In genomic region chr1:10928654-10929053, GRCh38 we compare ENCODE assay signal across 26 cellular contexts.
DNase-seq lines count a peak whose midpoint lies in the region; ATAC-seq, FAIRE-seq and TF ChIP-seq lines count a peak whose summit lies in the region.
"Had no signal": no experiment of that assay in that cellular context is flagged by ENCODE, and none has a peak within 500 bp of the region (broad histone marks: within the 10 kb centered on the region; RNA-seq: fewer than 3 reads in every experiment).

No MANE protein-coding gene starts in this region.

- H3K79me2 ChIP-seq in K562 (ENCODE audit: control insufficient read depth, insufficient read depth, low read length): no peaks in the 10 kb centered on the region

- H3K36me3 Mint-ChIP-seq in activated naive CD4-positive, alpha-beta T cell treated with anti-CD3 and anti-CD28 coated beads, Interleukin-2, amount 10 ng/mL, durations not matched to agents 7 days and 5 days: no peaks in the 10 kb centered on the region
- H3K36me3 Mint-ChIP-seq: CD14-positive monocyte; CD8-positive, alpha-beta memory T cell had no signal

- no peak overlapping the region for H3K4me3 ChIP-seq in K562
- H3K4me3 ChIP-seq: A549; BLaER1 treated with 17β-estradiol and CSF1 and Interleukin-3, amounts not matched to agents 10 nM and 100 nM; HAP-1 had no signal

- H3K27ac ChIP-seq in K562 (ENCODE audit: extremely low read depth, low read depth, low read length): no peak overlapping the region
- H3K27ac ChIP-seq: A549; BLaER1 treated with 17β-estradiol and CSF1 and Interleukin-3, amounts not matched to agents 10 nM and 100 nM had no signal

- intact Hi-C loops in K562 (cut with micrococcal nuclease): no loop called here
- intact Hi-C loops in Right ventricle myocardium inferior (cut with DNase I): no loop called here

- peaks cover 63% of the 10 kb centered on the region for H3K27me3 Mint-ChIP-seq in activated naive CD4-positive, alpha-beta T cell treated with anti-CD3 and anti-CD28 coated beads, Interleukin-2, amount 10 ng/mL, durations not matched to agents 7 days and 5 days
- H3K27me3 Mint-ChIP-seq: CD4-positive, alpha-beta T cell had no signal

- in situ Hi-C loops in K562 (cut with MboI): no loop called here

- peaks cover 7% of the 10 kb centered on the region for H3K9me3 ChIP-seq in K562 (replicated peaks; ENCODE audit: control insufficient read depth, insufficient read depth, low read depth, low read length)
- H3K9me3 ChIP-seq: BE2C had no signal

- FAIRE-seq in K562 (lab: Jason Lieb, UNC): no peak
- FAIRE-seq: A549, D721Med, GM12891, GM18507, H54 had no signal

- H3K4me2 ChIP-seq in K562 (ENCODE audit: insufficient read depth, low read length): no peak overlapping the region
- H3K4me2 ChIP-seq: A549; BLaER1 treated with 17β-estradiol and CSF1 and Interleukin-3, amounts not matched to agents 10 nM and 100 nM had no signal

- H3K4me3 Mint-ChIP-seq in activated naive CD4-positive, alpha-beta T cell treated with anti-CD3 and anti-CD28 coated beads, Interleukin-2, amount 10 ng/mL, durations not matched to agents 7 days and 5 days: no peak overlapping the region
- H3K4me3 Mint-ChIP-seq: CD14-positive monocyte; CD4-positive, alpha-beta T cell; CD8-positive, alpha-beta memory T cell had no signal

- no peaks in the 10 kb centered on the region for H3K4me1 ChIP-seq in K562 (replicated peaks in 1 of 2; ENCODE audit: control insufficient read depth in 2 of 2, insufficient read depth in 2 of 2, low read length in 2 of 2)
- H3K4me1 ChIP-seq: A549, BE2C, HAP-1 had no signal

- no TSS peak for BruUV-seq in K562 (replicated peaks; lab: Mats Ljungman, UMichigan)

- no peak for TF ChIP-seq POLR2A in K562 (conservative IDR thresholded peaks at IDR 0.05)

- no peaks in the 10 kb centered on the region for H3K9me1 ChIP-seq in K562 (ENCODE audit: control insufficient read depth, insufficient read depth, low read length)

- H3K27me3 ChIP-seq in K562 (ENCODE audit: control insufficient read depth in 2 of 2, insufficient read depth in 2 of 2, low read length in 2 of 2): peaks cover 18 to 44% of the 10 kb centered on the region in 2 experiments; a peak in 4 of 5 replicates
- H3K27me3 ChIP-seq: BE2C; BLaER1 treated with 17β-estradiol and CSF1 and Interleukin-3, amounts not matched to agents 10 nM and 100 nM had no signal

- H3K36me3 ChIP-seq in K562 (ENCODE audit: control insufficient read depth, insufficient read depth, low read length): no peaks in the 10 kb centered on the region
- H3K36me3 ChIP-seq: BE2C; BLaER1 treated with 17β-estradiol and CSF1 and Interleukin-3, amounts not matched to agents 10 nM and 100 nM; HAP-1 had no signal

- peak overlapping the region; percentile 37 for H3K27ac Mint-ChIP-seq in activated naive CD4-positive, alpha-beta T cell treated with anti-CD3 and anti-CD28 coated beads, Interleukin-2, amount 10 ng/mL, durations not matched to agents 7 days and 5 days
- H3K27ac Mint-ChIP-seq: CD14-positive monocyte; CD4-positive, alpha-beta T cell; CD8-positive, alpha-beta memory T cell had no signal

- peaks cover 15% of the 10 kb centered on the region for H3K4me1 Mint-ChIP-seq in activated naive CD4-positive, alpha-beta T cell treated with anti-CD3 and anti-CD28 coated beads, Interleukin-2, amount 10 ng/mL, durations not matched to agents 7 days and 5 days

- H3K9me3 Mint-ChIP-seq in activated naive CD4-positive, alpha-beta T cell treated with anti-CD3 and anti-CD28 coated beads, Interleukin-2, amount 10 ng/mL, durations not matched to agents 7 days and 5 days: peaks cover 19% of the 10 kb centered on the region
- H3K9me3 Mint-ChIP-seq: CD4-positive, alpha-beta T cell; CD8-positive, alpha-beta memory T cell had no signal

- POLR2A ChIA-PET in K562 (lab: Yijun Ruan, JAX): no interaction called here

- no peak for ATAC-seq in K562
- ATAC-seq in HG03095 (IDR thresholded peaks at IDR 0.05; ENCODE audit: unreplicated experiment): no peak
- no peak for ATAC-seq in Right ventricle myocardium inferior
- no peak for ATAC-seq in GM21786 (IDR thresholded peaks at IDR 0.05; ENCODE audit: unreplicated experiment)
- ATAC-seq: A549 had no signal

- TF ChIP-seq RAD21 in Ishikawa (IDR thresholded peaks at IDR 0.05; ENCODE audit: low read depth) (no peak), K562 (CRISPR knock-in tag; conservative IDR thresholded peaks at IDR 0.05 in 1 of 2, IDR thresholded peaks at IDR 0.05 in 1 of 2) (no peak)

- 1% methylated on average over 4 of the region's 4 CpGs for WGBS in K562 (ENCODE audit: insufficient coverage, low coverage, missing lambda C conversion rate)

- no peaks in the 10 kb centered on the region for H4K20me1 ChIP-seq in K562 (replicated peaks; ENCODE audit: control insufficient read depth, insufficient read depth, low read length)
- H4K20me1 ChIP-seq: BLaER1 treated with 17β-estradiol and CSF1 and Interleukin-3, amounts not matched to agents 10 nM and 100 nM had no signal

- no peak for TF ChIP-seq CTCF in K562 (IDR thresholded peaks at IDR 0.05 in 2 of 3, conservative IDR thresholded peaks at IDR 0.05 in 1 of 3; ENCODE audit: insufficient read depth in 2 of 3, low read depth in 1 of 3, low read length in 3 of 3)

- no peak overlapping the region for H2AFZ ChIP-seq in K562 (ENCODE audit: low read depth, low read length)

- TF ChIP-seq EP300 in Ishikawa (IDR thresholded peaks at IDR 0.05; ENCODE audit: borderline replicate concordance) (no peak), K562 (IDR thresholded peaks at IDR 0.05; ENCODE audit: low read length) (no peak)

- H3K9ac ChIP-seq in K562 (ENCODE audit: insufficient read depth in 1 of 2, low read depth in 2 of 2, low read length in 2 of 2): no peak overlapping the region
- H3K9ac ChIP-seq: BLaER1 treated with 17β-estradiol and CSF1 and Interleukin-3, amounts not matched to agents 10 nM and 100 nM had no signal

- CTCF ChIA-PET in activated naive CD4-positive, alpha-beta T cell treated with anti-CD3 and anti-CD28 coated beads, Interleukin-2, amount 10 ng/mL, durations not matched to agents 7 days and 5 days (lab: Charles Lee): interaction anchor here (1.0 kb wide), 1 partner anchor 20 kb away, joined by 3 read pairs; no protein-coding TSS in a partner anchor
- CTCF ChIA-PET in K562 (lab: Yijun Ruan, JAX; ENCODE audit: low intra/inter-chr PET ratio): no interaction called here

- DNase-seq in activated naive CD4-positive, alpha-beta T cell treated with anti-CD3 and anti-CD28 coated beads, Interleukin-2, amount 10 ng/mL, durations not matched to agents 7 days and 5 days: no peak
- DNase-seq in activated naive CD4-positive, alpha-beta T cell treated with Interleukin-2 at 50 U/mL for 16 hours: no peak
- no peak for DNase-seq in K562 (ENCODE audit: extremely low read depth in 1 of 4, low spot score in 3 of 4)
- DNase-seq in Right ventricle myocardium inferior (ENCODE audit: missing footprints): no peak
- DNase-seq: 8988T; ACHN; AML-193; BE2C; CD4-positive, alpha-beta T cell; CD8-positive, alpha-beta memory T cell; DMS 273 treated with DMSO at 0.1 percent for 48 hours; DMS79; EL; GDM1; GOT3 had no signal

TF ChIP-seq in Ishikawa, 13 proteins besides CTCF, POLR2A, EP300 and RAD21:
- no peak for TF ChIP-seq YY1 (IDR thresholded peaks at IDR 0.05; ENCODE audit: low read depth)
- no peak for TF ChIP-seq CEBPB (IDR thresholded peaks at IDR 0.05)
- TF ChIP-seq FOXM1 (IDR thresholded peaks at IDR 0.05; ENCODE audit: borderline replicate concordance, low read depth): no peak
- TF ChIP-seq, protein P1, sequence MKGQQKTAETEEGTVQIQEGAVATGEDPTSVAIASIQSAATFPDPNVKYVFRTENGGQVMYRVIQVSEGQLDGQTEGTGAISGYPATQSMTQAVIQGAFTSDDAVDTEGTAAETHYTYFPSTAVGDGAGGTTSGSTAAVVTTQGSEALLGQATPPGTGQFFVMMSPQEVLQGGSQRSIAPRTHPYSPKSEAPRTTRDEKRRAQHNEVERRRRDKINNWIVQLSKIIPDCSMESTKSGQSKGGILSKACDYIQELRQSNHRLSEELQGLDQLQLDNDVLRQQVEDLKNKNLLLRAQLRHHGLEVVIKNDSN (IDR thresholded peaks at IDR 0.05): peak; percentile 67
- TF ChIP-seq CREB1 (IDR thresholded peaks at IDR 0.05; ENCODE audit: low read depth): no peak
TF ChIP-seq in Ishikawa: peak in this region for 1.

TF ChIP-seq in K562, 482 proteins besides CTCF, POLR2A, EP300 and RAD21 (continues in another document):
- no peak for TF ChIP-seq POLR3A (IDR thresholded peaks at IDR 0.05; ENCODE audit: borderline replicate concordance, extremely low read depth, insufficient read depth, insufficient read length)
- TF ChIP-seq, protein P2, sequence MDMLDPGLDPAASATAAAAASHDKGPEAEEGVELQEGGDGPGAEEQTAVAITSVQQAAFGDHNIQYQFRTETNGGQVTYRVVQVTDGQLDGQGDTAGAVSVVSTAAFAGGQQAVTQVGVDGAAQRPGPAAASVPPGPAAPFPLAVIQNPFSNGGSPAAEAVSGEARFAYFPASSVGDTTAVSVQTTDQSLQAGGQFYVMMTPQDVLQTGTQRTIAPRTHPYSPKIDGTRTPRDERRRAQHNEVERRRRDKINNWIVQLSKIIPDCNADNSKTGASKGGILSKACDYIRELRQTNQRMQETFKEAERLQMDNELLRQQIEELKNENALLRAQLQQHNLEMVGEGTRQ (CRISPR knock-in tag; IDR thresholded peaks at IDR 0.05): peak; percentile 70
- no peak for TF ChIP-seq HDAC8 (tag; IDR thresholded peaks at IDR 0.05)
- TF ChIP-seq THAP12 (CRISPR knock-in tag; IDR thresholded peaks at IDR 0.05): no peak
- TF ChIP-seq RAD51 (IDR thresholded peaks at IDR 0.05; ENCODE audit: borderline replicate concordance, low read depth): peak; percentile 46; the same call in 1 of the 2 replicates
- no peak for TF ChIP-seq SRSF1 (IDR thresholded peaks at IDR 0.05; ENCODE audit: low read depth, low read length)
- no peak for TF ChIP-seq NCOA6 (IDR thresholded peaks at IDR 0.05)
- TF ChIP-seq MEF2A (IDR thresholded peaks at IDR 0.05; ENCODE audit: control insufficient read depth, low read depth, low read length): no peak
- no peak for TF ChIP-seq PHF8 (IDR thresholded peaks at IDR 0.05; ENCODE audit: borderline replicate concordance, low read length)
